13 cellular contexts compared by ENCODE assay signal in genomic region chr4:7905461-7905915, GRCh38. TPM values are rescaled to one million over a fixed set of nuclear protein-coding genes. Genes with fewer than 3 reads are reported as not detected.
DNase-seq lines count a peak whose midpoint lies in the region; ATAC-seq, FAIRE-seq and TF ChIP-seq lines count a peak whose summit lies in the region.
"Had no signal": no experiment of that assay in that cellular context is flagged by ENCODE, and none has a peak within 500 bp of the region (broad histone marks: within the 10 kb centered on the region; RNA-seq: fewer than 3 reads in every experiment).

No MANE protein-coding gene starts in this region.

- peaks cover 10% of the 10 kb centered on the region for H3K36me3 Mint-ChIP-seq in astrocyte (ENCODE audit: low read depth, unreplicated experiment)
- H3K36me3 Mint-ChIP-seq in activated T-helper 17 cell treated with anti-CD3 and anti-CD28 coated beads, Interleukin-2, amount 50 U/mL, for 72 hours (ENCODE audit: low read depth): no peaks in the 10 kb centered on the region
- H3K36me3 Mint-ChIP-seq: activated naive CD8-positive, alpha-beta T cell treated with anti-CD3 and anti-CD28 coated beads, Interleukin-2, amount 10 ng/mL, durations not matched to agents 7 days and 5 days; CD4-positive, alpha-beta memory T cell had no signal

- peak overlapping the region; percentile 13 for H3K4me3 Mint-ChIP-seq in astrocyte (ENCODE audit: unreplicated experiment)
- H3K4me3 Mint-ChIP-seq in activated T-helper 17 cell treated with anti-CD3 and anti-CD28 coated beads, Interleukin-2, amount 50 U/mL, for 72 hours: no peak overlapping the region
- H3K4me3 Mint-ChIP-seq: activated naive CD8-positive, alpha-beta T cell treated with anti-CD3 and anti-CD28 coated beads, Interleukin-2, amount 10 ng/mL, durations not matched to agents 7 days and 5 days; CD4-positive, alpha-beta memory T cell; naive thymus-derived CD8-positive, alpha-beta T cell had no signal

- H3K27me3 ChIP-seq in BJ (ENCODE audit: control insufficient read depth, insufficient read depth, low read length) (no peaks in the 10 kb centered on the region), astrocyte (ENCODE audit: insufficient read depth, low read length) (no peaks in the 10 kb centered on the region), gastroesophageal sphincter (no peaks in the 10 kb centered on the region), prostate gland (replicated peaks; ENCODE audit: insufficient read depth) (no peaks in the 10 kb centered on the region), foreskin keratinocyte (no peaks in the 10 kb centered on the region)

- POLR2A ChIA-PET in BJ (lab: Charles Lee): interaction anchor here (0.7 kb wide), 1 partner anchor 77 kb away, joined by 4 read pairs; no protein-coding TSS in a partner anchor

- H3K27ac Mint-ChIP-seq in astrocyte (ENCODE audit: unreplicated experiment): no peak overlapping the region
- H3K27ac Mint-ChIP-seq in activated T-helper 17 cell treated with anti-CD3 and anti-CD28 coated beads, Interleukin-2, amount 50 U/mL, for 72 hours: no peak overlapping the region
- H3K27ac Mint-ChIP-seq: activated naive CD8-positive, alpha-beta T cell treated with anti-CD3 and anti-CD28 coated beads, Interleukin-2, amount 10 ng/mL, durations not matched to agents 7 days and 5 days had no signal

- peak; percentile 79 for DNase-seq in BJ (ENCODE audit: low read depth)
- peak; percentile 69 for DNase-seq in astrocyte (ENCODE audit: low read depth)
- DNase-seq in prostate gland (ENCODE audit: low spot score): no peak
- no peak for DNase-seq in foreskin keratinocyte
- DNase-seq in NAMALWA (ENCODE audit: low spot score): no peak
- DNase-seq in islet precursor cell: no peak
- DNase-seq: activated naive CD8-positive, alpha-beta T cell treated with anti-CD3 and anti-CD28 coated beads, Interleukin-2, amount 10 ng/mL, durations not matched to agents 7 days and 5 days; CD4-positive, alpha-beta memory T cell; naive thymus-derived CD8-positive, alpha-beta T cell; NCI-H1105 treated with DMSO at 0.1 percent for 48 hours; OCI-M1 had no signal

- H2AFZ ChIP-seq in astrocyte (ENCODE audit: low read depth, low read length): no peak overlapping the region

- H3K4me3 ChIP-seq in BJ (ENCODE audit: low read depth, low read length) (no peak overlapping the region), astrocyte (ENCODE audit: insufficient read depth, low read depth, low read length) (no peak overlapping the region), gastroesophageal sphincter (peak overlapping the region in 1 of 2 donors; percentile 16), prostate gland (no peak overlapping the region)

- TF ChIP-seq POLR2A in gastroesophageal sphincter (IDR thresholded peaks at IDR 0.05): no peak
- no peak for TF ChIP-seq POLR2A in prostate gland (IDR thresholded peaks at IDR 0.05)

- peak overlapping the region; percentile 54 for H3K4me2 ChIP-seq in astrocyte (ENCODE audit: low read length)

- H3K36me3 ChIP-seq in BJ (ENCODE audit: control insufficient read depth, insufficient read depth, low read length): 0 out of 2 replicates have a peak, but pooled peaks cover 2% of the 10 kb centered on the region
- peaks cover 3% of the 10 kb centered on the region for H3K36me3 ChIP-seq in astrocyte (ENCODE audit: insufficient read depth, low read length)
- no peaks in the 10 kb centered on the region for H3K36me3 ChIP-seq in gastroesophageal sphincter
- no peaks in the 10 kb centered on the region for H3K36me3 ChIP-seq in prostate gland

- FAIRE-seq in astrocyte (lab: Jason Lieb, UNC): peak; percentile 76

- ATAC-seq in gastroesophageal sphincter (peak; percentile 46), foreskin keratinocyte (no peak)
- ATAC-seq in activated T-helper 17 cell treated with anti-CD3 and anti-CD28 coated beads, Interleukin-2, amount 50 U/mL, for 72 hours (replicated peaks): no peak
- ATAC-seq: naive thymus-derived CD8-positive, alpha-beta T cell had no signal

- H4K20me1 ChIP-seq in astrocyte (ENCODE audit: insufficient read depth, low read length): peaks cover 49% of the 10 kb centered on the region

- TF ChIP-seq EP300 in gastroesophageal sphincter (IDR thresholded peaks at IDR 0.05): no peak

- peak overlapping the region; percentile 78 for H3K9ac ChIP-seq in astrocyte (ENCODE audit: low read length)

- H3K9me3 ChIP-seq in astrocyte (ENCODE audit: insufficient read depth, low read depth, low read length) (no peaks in the 10 kb centered on the region), gastroesophageal sphincter (no peaks in the 10 kb centered on the region), prostate gland (no peaks in the 10 kb centered on the region)

- TF ChIP-seq CTCF in BJ (IDR thresholded peaks at IDR 0.05; ENCODE audit: insufficient read depth, low read depth, low read length): no peak
- no peak for TF ChIP-seq CTCF in astrocyte (IDR thresholded peaks at IDR 0.05; ENCODE audit: insufficient read depth, low read depth, low read length)
- TF ChIP-seq CTCF in gastroesophageal sphincter (IDR thresholded peaks at IDR 0.05): no peak
- no peak for TF ChIP-seq CTCF in prostate gland (IDR thresholded peaks at IDR 0.05)
- TF ChIP-seq CTCF in foreskin keratinocyte (conservative IDR thresholded peaks at IDR 0.05): no peak

- peak overlapping the region; percentile 92 for H3K27ac ChIP-seq in astrocyte (ENCODE audit: low read depth, low read length)
- peak overlapping the region; percentile 73 to 86 (median 74) for H3K27ac ChIP-seq in gastroesophageal sphincter
- H3K27ac ChIP-seq in prostate gland: peak overlapping the region; percentile 21 to 28
- H3K27ac ChIP-seq in foreskin keratinocyte: no peak overlapping the region

- intact Hi-C loops in prostate gland (cut with DNase I): no loop called here

- H3K4me1 ChIP-seq in astrocyte (ENCODE audit: insufficient read depth, low read length) (peaks cover 86% of the 10 kb centered on the region), gastroesophageal sphincter (peaks cover 0 to 100% (median 51%) of the 10 kb centered on the region in 3 donors), prostate gland (replicated peaks) (no peaks in the 10 kb centered on the region), foreskin keratinocyte (no peaks in the 10 kb centered on the region)

- no peaks in the 10 kb centered on the region for H3K9me3 Mint-ChIP-seq in astrocyte (ENCODE audit: unreplicated experiment)
- H3K9me3 Mint-ChIP-seq in activated T-helper 17 cell treated with anti-CD3 and anti-CD28 coated beads, Interleukin-2, amount 50 U/mL, for 72 hours: no peaks in the 10 kb centered on the region
- H3K9me3 Mint-ChIP-seq: activated naive CD8-positive, alpha-beta T cell treated with anti-CD3 and anti-CD28 coated beads, Interleukin-2, amount 10 ng/mL, durations not matched to agents 7 days and 5 days; naive thymus-derived CD8-positive, alpha-beta T cell had no signal

- H3K4me1 Mint-ChIP-seq in astrocyte (ENCODE audit: low read depth, unreplicated experiment): peaks cover 73% of the 10 kb centered on the region
- peaks cover 23% of the 10 kb centered on the region for H3K4me1 Mint-ChIP-seq in activated T-helper 17 cell treated with anti-CD3 and anti-CD28 coated beads, Interleukin-2, amount 50 U/mL, for 72 hours

- CTCF ChIA-PET in BJ (lab: Yijun Ruan, JAX): interaction anchor here (1.3 to 3.2 kb wide), 4 partner anchors 60 to 103 kb away, joined by 4 to 8 read pairs (median 6); no protein-coding TSS in a partner anchor

- H3K79me2 ChIP-seq in astrocyte (ENCODE audit: insufficient read depth, low read length): peaks cover 100% of the 10 kb centered on the region

- H3K27me3 Mint-ChIP-seq in astrocyte (ENCODE audit: low read depth, unreplicated experiment): no peaks in the 10 kb centered on the region
- H3K27me3 Mint-ChIP-seq in activated T-helper 17 cell treated with anti-CD3 and anti-CD28 coated beads, Interleukin-2, amount 50 U/mL, for 72 hours: no peaks in the 10 kb centered on the region
- H3K27me3 Mint-ChIP-seq: CD4-positive, alpha-beta memory T cell had no signal

- WGBS in gastroesophageal sphincter (ENCODE audit: low coverage in 1 of 2), 2 donors: 18 to 33% methylated on average over 1 to 2 of the region's 5 CpGs
- WGBS in prostate gland: 16% methylated on average over 5 of the region's 5 CpGs

RNA-seq across cellular contexts. Expression of gene AFAP1, which starts 34.2 kb away (rescaled TPM):
- polyA plus RNA-seq in BJ (2011; rRNA removed) (28.9 and 48.5 TPM in 2 replicates), foreskin keratinocyte (6.1 and 8.6 TPM in 2 replicates)
- polyA minus RNA-seq in BJ (2011; rRNA and poly(A)+ RNA removed): 34.3 and 39.1 TPM in 2 replicates
- total RNA-seq in astrocyte (62.7 and 67.9 TPM in 2 replicates), gastroesophageal sphincter (10 to 100 TPM; 32.0 to 79.7 (median 48.1) TPM), prostate gland (10 to 100 TPM; 17.5 to 19.8 TPM), foreskin keratinocyte (21.3 and 35.9 TPM in 2 replicates)
- total RNA-seq in activated T-helper 17 cell treated with anti-CD3 and anti-CD28 coated beads, Interleukin-2, amount 50 U/mL, for 72 hours: 10 to 100 TPM; 20.1 to 29.8 TPM

Comparison
In these comparisons a context has a peak if more than half of its experiments do, and no peak if none do; other contexts are left out.
1. DNase-seq: peak in BJ (single experiment) and astrocyte (single experiment); none in prostate gland (single experiment), foreskin keratinocyte (0 of 2), NAMALWA (single experiment) and islet precursor cell (single experiment).